2 cellular contexts compared by ENCODE assay signal in the genomic region with DNA sequence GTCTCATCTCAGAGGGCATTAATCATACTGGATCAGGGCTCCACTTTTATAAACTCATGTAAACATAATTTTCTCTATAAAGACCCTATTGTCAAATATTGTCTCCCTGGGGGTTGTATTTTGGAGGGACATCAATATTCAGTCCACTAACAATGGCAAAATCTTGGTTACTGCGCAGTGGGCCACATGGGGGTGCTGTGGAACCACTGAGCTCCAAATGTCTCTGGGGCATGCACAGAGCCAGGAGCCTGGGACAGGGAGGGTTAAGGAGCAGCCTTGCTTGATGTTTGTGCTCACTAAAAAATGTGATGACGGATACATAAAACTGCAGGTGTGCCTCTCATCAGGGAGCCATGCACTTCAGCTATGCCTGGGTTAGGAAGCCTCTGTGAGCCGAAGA.
TF ChIP-seq lines count a peak whose summit lies in the region.

No MANE protein-coding gene starts in this region.

TF ChIP-seq in GM23338, 12 proteins besides CTCF, POLR2A, EP300 and RAD21 (continued from another document):
- TF ChIP-seq ZNF462 (CRISPR knock-in tag; IDR thresholded peaks at IDR 0.05): no peak
- TF ChIP-seq, protein P1, sequence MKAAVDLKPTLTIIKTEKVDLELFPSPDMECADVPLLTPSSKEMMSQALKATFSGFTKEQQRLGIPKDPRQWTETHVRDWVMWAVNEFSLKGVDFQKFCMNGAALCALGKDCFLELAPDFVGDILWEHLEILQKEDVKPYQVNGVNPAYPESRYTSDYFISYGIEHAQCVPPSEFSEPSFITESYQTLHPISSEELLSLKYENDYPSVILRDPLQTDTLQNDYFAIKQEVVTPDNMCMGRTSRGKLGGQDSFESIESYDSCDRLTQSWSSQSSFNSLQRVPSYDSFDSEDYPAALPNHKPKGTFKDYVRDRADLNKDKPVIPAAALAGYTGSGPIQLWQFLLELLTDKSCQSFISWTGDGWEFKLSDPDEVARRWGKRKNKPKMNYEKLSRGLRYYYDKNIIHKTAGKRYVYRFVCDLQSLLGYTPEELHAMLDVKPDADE (IDR thresholded peaks at IDR 0.05): no peak
- no peak for TF ChIP-seq ZNF114 (CRISPR knock-in tag; IDR thresholded peaks at IDR 0.05)
- no peak for TF ChIP-seq STAT1 (IDR thresholded peaks at IDR 0.05; ENCODE audit: unreplicated experiment)
- TF ChIP-seq POLR2AphosphoS5 (IDR thresholded peaks at IDR 0.05; ENCODE audit: low read depth): no peak

TF ChIP-seq in WTC11, 78 proteins besides CTCF, POLR2A, EP300 and RAD21 (continued from another document):
- TF ChIP-seq ATF1 (CRISPR knock-in tag; IDR thresholded peaks at IDR 0.05): no peak
- no peak for TF ChIP-seq CREB1 (CRISPR knock-in tag; IDR thresholded peaks at IDR 0.05)
- TF ChIP-seq NR3C1 (CRISPR knock-in tag; conservative IDR thresholded peaks at IDR 0.05; ENCODE audit: low read depth): no peak
- TF ChIP-seq, protein P2, sequence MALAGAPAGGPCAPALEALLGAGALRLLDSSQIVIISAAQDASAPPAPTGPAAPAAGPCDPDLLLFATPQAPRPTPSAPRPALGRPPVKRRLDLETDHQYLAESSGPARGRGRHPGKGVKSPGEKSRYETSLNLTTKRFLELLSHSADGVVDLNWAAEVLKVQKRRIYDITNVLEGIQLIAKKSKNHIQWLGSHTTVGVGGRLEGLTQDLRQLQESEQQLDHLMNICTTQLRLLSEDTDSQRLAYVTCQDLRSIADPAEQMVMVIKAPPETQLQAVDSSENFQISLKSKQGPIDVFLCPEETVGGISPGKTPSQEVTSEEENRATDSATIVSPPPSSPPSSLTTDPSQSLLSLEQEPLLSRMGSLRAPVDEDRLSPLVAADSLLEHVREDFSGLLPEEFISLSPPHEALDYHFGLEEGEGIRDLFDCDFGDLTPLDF (CRISPR knock-in tag; IDR thresholded peaks at IDR 0.05): no peak
- no peak for TF ChIP-seq NFATC4 (CRISPR knock-in tag; IDR thresholded peaks at IDR 0.05)
- TF ChIP-seq GABPB1 (CRISPR knock-in tag; IDR thresholded peaks at IDR 0.05): no peak
- no peak for TF ChIP-seq FOXJ3 (CRISPR knock-in tag; IDR thresholded peaks at IDR 0.05; ENCODE audit: borderline replicate concordance)
- TF ChIP-seq, protein P3, sequence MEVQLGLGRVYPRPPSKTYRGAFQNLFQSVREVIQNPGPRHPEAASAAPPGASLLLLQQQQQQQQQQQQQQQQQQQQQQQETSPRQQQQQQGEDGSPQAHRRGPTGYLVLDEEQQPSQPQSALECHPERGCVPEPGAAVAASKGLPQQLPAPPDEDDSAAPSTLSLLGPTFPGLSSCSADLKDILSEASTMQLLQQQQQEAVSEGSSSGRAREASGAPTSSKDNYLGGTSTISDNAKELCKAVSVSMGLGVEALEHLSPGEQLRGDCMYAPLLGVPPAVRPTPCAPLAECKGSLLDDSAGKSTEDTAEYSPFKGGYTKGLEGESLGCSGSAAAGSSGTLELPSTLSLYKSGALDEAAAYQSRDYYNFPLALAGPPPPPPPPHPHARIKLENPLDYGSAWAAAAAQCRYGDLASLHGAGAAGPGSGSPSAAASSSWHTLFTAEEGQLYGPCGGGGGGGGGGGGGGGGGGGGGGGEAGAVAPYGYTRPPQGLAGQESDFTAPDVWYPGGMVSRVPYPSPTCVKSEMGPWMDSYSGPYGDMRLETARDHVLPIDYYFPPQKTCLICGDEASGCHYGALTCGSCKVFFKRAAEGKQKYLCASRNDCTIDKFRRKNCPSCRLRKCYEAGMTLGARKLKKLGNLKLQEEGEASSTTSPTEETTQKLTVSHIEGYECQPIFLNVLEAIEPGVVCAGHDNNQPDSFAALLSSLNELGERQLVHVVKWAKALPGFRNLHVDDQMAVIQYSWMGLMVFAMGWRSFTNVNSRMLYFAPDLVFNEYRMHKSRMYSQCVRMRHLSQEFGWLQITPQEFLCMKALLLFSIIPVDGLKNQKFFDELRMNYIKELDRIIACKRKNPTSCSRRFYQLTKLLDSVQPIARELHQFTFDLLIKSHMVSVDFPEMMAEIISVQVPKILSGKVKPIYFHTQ (CRISPR knock-in tag; IDR thresholded peaks at IDR 0.05): no peak
TF ChIP-seq in WTC11: peak in this region for 0.
